32 cellular contexts compared by ENCODE assay signal in the genomic region with DNA sequence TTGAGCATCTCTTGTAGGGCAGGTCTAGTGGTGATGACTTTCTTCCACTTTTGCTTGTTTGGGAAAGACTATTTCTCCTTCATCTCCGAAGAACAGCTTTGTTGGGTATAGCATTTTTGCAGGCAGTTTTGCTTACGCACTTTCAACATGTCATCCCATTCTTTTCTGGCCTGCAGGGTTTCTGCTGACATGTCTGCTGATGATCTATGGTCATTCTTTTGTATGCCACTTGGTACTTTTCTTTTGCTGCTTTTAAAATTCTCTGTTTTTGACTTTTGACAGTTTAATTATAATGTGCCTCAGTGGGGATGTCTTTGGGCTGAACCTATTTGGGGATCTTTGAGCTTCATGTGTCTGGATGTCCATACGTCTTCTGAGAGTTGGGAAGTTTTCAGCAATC.
"Had no signal": no experiment of that assay in that cellular context is flagged by ENCODE, and none has a peak within 500 bp of the region (broad histone marks: within the 10 kb centered on the region; RNA-seq: fewer than 3 reads in every experiment).

No MANE protein-coding gene starts in this region.

- ATAC-seq: activated CD8-positive, alpha-beta memory T cell treated with anti-CD3 and anti-CD28 coated beads, Interleukin-2, amount 10 ng/mL, durations not matched to agents 7 days and 5 days; activated CD8-positive, alpha-beta T cell treated with anti-CD3 and anti-CD28 coated beads, Interleukin-2, amount 10 ng/mL, durations not matched to agents 7 days and 5 days; activated naive CD8-positive, alpha-beta T cell treated with anti-CD3 and anti-CD28 coated beads, Interleukin-2, amount 50 U/mL, for 24 hours; esophagus mucosa had no signal

- H3K9me3 Mint-ChIP-seq: activated CD4-positive, alpha-beta memory T cell treated with anti-CD3 and anti-CD28 coated beads for 36 hours; activated naive CD4-positive, alpha-beta T cell treated with anti-CD3 and anti-CD28 coated beads for 36 hours; activated naive CD4-positive, alpha-beta T cell treated with anti-CD3 and anti-CD28 coated beads, Interleukin-2, amount 50 U/mL, for 24 hours; activated naive CD8-positive, alpha-beta T cell treated with anti-CD3 and anti-CD28 coated beads for 36 hours; activated naive CD8-positive, alpha-beta T cell treated with anti-CD3 and anti-CD28 coated beads, Interleukin-2, amount 50 U/mL, for 24 hours; activated T-helper 1 cell treated with anti-CD3 and anti-CD28 coated beads, Interleukin-12 subunit alpha, Interleukin-12 subunit beta, Interleukin-2, Interleukin-4 antibody, amounts not matched to agents 30 ng/mL and 10 ng/mL and 1 ng/mL, durations not matched to agents 14 hours and 24 hours and 36 hours; activated T-helper 2 cell treated with anti-CD3 and anti-CD28 coated beads, Interferon-gamma antibody, Interleukin-2, Interleukin-4, amounts not matched to agents 10 μg/mL and 5 μg/mL and 100 μg/mL, durations not matched to agents 14 hours and 24 hours and 36 hours; brain; dendritic cell treated with granulocyte-macrophage colony-stimulating factor and Interleukin-4, amounts not matched to agents 40 ng/mL and 50 ng/mL, for 4 days; endodermal cell had no signal

- H3K27me3 Mint-ChIP-seq: dendritic cell treated with granulocyte-macrophage colony-stimulating factor and Interleukin-4, amounts not matched to agents 40 ng/mL and 50 ng/mL, for 4 days had no signal

- H3K27ac ChIP-seq: adrenal gland, breast epithelium, cardiac muscle cell, colonic mucosa, dorsolateral prefrontal cortex had no signal

- H3K36me3 ChIP-seq: adrenal gland, breast epithelium, cardiac muscle cell, colonic mucosa had no signal

- H3K4me3 Mint-ChIP-seq: activated CD4-positive, alpha-beta memory T cell treated with anti-CD3 and anti-CD28 coated beads for 36 hours; activated CD8-positive, alpha-beta memory T cell treated with anti-CD3 and anti-CD28 coated beads, Interleukin-2, amount 10 ng/mL, durations not matched to agents 7 days and 5 days; activated CD8-positive, alpha-beta T cell treated with anti-CD3 and anti-CD28 coated beads, Interleukin-2, amount 10 ng/mL, durations not matched to agents 7 days and 5 days; activated naive CD4-positive, alpha-beta T cell treated with anti-CD3 and anti-CD28 coated beads for 36 hours; activated naive CD4-positive, alpha-beta T cell treated with anti-CD3 and anti-CD28 coated beads, Interleukin-2, amount 50 U/mL, for 24 hours; activated naive CD8-positive, alpha-beta T cell treated with anti-CD3 and anti-CD28 coated beads for 36 hours; activated naive CD8-positive, alpha-beta T cell treated with anti-CD3 and anti-CD28 coated beads, Interleukin-2, amount 50 U/mL, for 24 hours; activated T-helper 1 cell treated with anti-CD3 and anti-CD28 coated beads, Interleukin-12 subunit alpha, Interleukin-12 subunit beta, Interleukin-2, Interleukin-4 antibody, amounts not matched to agents 30 ng/mL and 10 ng/mL and 1 ng/mL, durations not matched to agents 14 hours and 24 hours and 36 hours; brain; dendritic cell treated with granulocyte-macrophage colony-stimulating factor and Interleukin-4, amounts not matched to agents 40 ng/mL and 50 ng/mL, for 4 days; endodermal cell had no signal

- H3K4me1 ChIP-seq: adrenal gland, breast epithelium, colonic mucosa had no signal

- H3K4me1 Mint-ChIP-seq: activated CD8-positive, alpha-beta memory T cell treated with anti-CD3 and anti-CD28 coated beads, Interleukin-2, amount 10 ng/mL, durations not matched to agents 7 days and 5 days; activated naive CD4-positive, alpha-beta T cell treated with anti-CD3 and anti-CD28 coated beads, Interleukin-2, amount 50 U/mL, for 24 hours; activated naive CD8-positive, alpha-beta T cell treated with anti-CD3 and anti-CD28 coated beads for 36 hours; activated naive CD8-positive, alpha-beta T cell treated with anti-CD3 and anti-CD28 coated beads, Interleukin-2, amount 50 U/mL, for 24 hours; endodermal cell had no signal

- H3K9me3 ChIP-seq: adrenal gland, breast epithelium, colonic mucosa had no signal

- H3K27ac Mint-ChIP-seq: activated CD4-positive, alpha-beta memory T cell treated with anti-CD3 and anti-CD28 coated beads for 36 hours; activated CD8-positive, alpha-beta memory T cell treated with anti-CD3 and anti-CD28 coated beads, Interleukin-2, amount 10 ng/mL, durations not matched to agents 7 days and 5 days; activated CD8-positive, alpha-beta T cell treated with anti-CD3 and anti-CD28 coated beads, Interleukin-2, amount 10 ng/mL, durations not matched to agents 7 days and 5 days; activated naive CD4-positive, alpha-beta T cell treated with anti-CD3 and anti-CD28 coated beads for 36 hours; activated naive CD4-positive, alpha-beta T cell treated with anti-CD3 and anti-CD28 coated beads, Interleukin-2, amount 50 U/mL, for 24 hours; activated naive CD8-positive, alpha-beta T cell treated with anti-CD3 and anti-CD28 coated beads for 36 hours; activated naive CD8-positive, alpha-beta T cell treated with anti-CD3 and anti-CD28 coated beads, Interleukin-2, amount 50 U/mL, for 24 hours; activated T-helper 1 cell treated with anti-CD3 and anti-CD28 coated beads, Interleukin-12 subunit alpha, Interleukin-12 subunit beta, Interleukin-2, Interleukin-4 antibody, amounts not matched to agents 30 ng/mL and 10 ng/mL and 1 ng/mL, durations not matched to agents 14 hours and 24 hours and 36 hours; activated T-helper 2 cell treated with anti-CD3 and anti-CD28 coated beads, Interferon-gamma antibody, Interleukin-2, Interleukin-4, amounts not matched to agents 10 μg/mL and 5 μg/mL and 100 μg/mL, durations not matched to agents 14 hours and 24 hours and 36 hours; brain; dendritic cell treated with granulocyte-macrophage colony-stimulating factor and Interleukin-4, amounts not matched to agents 40 ng/mL and 50 ng/mL, for 4 days; endodermal cell had no signal

- H3K36me3 Mint-ChIP-seq: activated CD4-positive, alpha-beta memory T cell treated with anti-CD3 and anti-CD28 coated beads for 36 hours; activated CD8-positive, alpha-beta memory T cell treated with anti-CD3 and anti-CD28 coated beads, Interleukin-2, amount 10 ng/mL, durations not matched to agents 7 days and 5 days; activated naive CD4-positive, alpha-beta T cell treated with anti-CD3 and anti-CD28 coated beads, Interleukin-2, amount 50 U/mL, for 24 hours; activated naive CD8-positive, alpha-beta T cell treated with anti-CD3 and anti-CD28 coated beads for 36 hours; brain had no signal

- DNase-seq: activated CD4-positive, alpha-beta memory T cell treated with anti-CD3 and anti-CD28 coated beads for 36 hours; activated CD4-positive, alpha-beta T cell treated with anti-CD3 and anti-CD28 coated beads for 1 hour; activated CD4-positive, alpha-beta T cell treated with anti-CD3 and anti-CD28 coated beads for 48 hours; activated CD8-positive, alpha-beta memory T cell treated with anti-CD3 and anti-CD28 coated beads, Interleukin-2, amount 10 ng/mL, durations not matched to agents 7 days and 5 days; activated CD8-positive, alpha-beta memory T cell treated with anti-CD3 and anti-CD28 coated beads, Interleukin-2, amount 50 U/mL, for 4 hours; activated CD8-positive, alpha-beta T cell treated with anti-CD3 and anti-CD28 coated beads, Interleukin-2, amount 10 ng/mL, durations not matched to agents 7 days and 5 days; activated effector memory CD4-positive, alpha-beta T cell treated with anti-CD3 and anti-CD28 coated beads, Interleukin-2, amount 50 U/mL, for 16 hours; activated naive CD4-positive, alpha-beta T cell treated with anti-CD3 and anti-CD28 coated beads for 36 hours; activated naive CD8-positive, alpha-beta T cell treated with anti-CD3 and anti-CD28 coated beads for 36 hours; activated naive CD8-positive, alpha-beta T cell treated with anti-CD3 and anti-CD28 coated beads, Interleukin-2, amount 50 U/mL, for 24 hours; activated T-cell treated with anti-CD3 and anti-CD28 coated beads, Interleukin-2, amount 50 U/mL, for 1 hour; activated T-cell treated with anti-CD3 and anti-CD28 coated beads, Interleukin-2, amount 50 U/mL, for 48 hours; adrenal gland; amygdala; aorta; central memory CD4-positive, alpha-beta T cell; cerebellar nuclear complex; colonic mucosa; dorsolateral prefrontal cortex; effector memory CD4-positive, alpha-beta T cell; endodermal cell; foreskin fibroblast; head of caudate nucleus; T-helper 2 cell had no signal

- H3K4me3 ChIP-seq: adrenal gland, breast epithelium, cardiac muscle cell, colonic mucosa, dorsolateral prefrontal cortex had no signal

- H3K27me3 ChIP-seq: adrenal gland, breast epithelium, cardiac muscle cell, colonic mucosa, dorsolateral prefrontal cortex had no signal
